ENCODE assay signal across 14 cellular contexts in the genomic region with DNA sequence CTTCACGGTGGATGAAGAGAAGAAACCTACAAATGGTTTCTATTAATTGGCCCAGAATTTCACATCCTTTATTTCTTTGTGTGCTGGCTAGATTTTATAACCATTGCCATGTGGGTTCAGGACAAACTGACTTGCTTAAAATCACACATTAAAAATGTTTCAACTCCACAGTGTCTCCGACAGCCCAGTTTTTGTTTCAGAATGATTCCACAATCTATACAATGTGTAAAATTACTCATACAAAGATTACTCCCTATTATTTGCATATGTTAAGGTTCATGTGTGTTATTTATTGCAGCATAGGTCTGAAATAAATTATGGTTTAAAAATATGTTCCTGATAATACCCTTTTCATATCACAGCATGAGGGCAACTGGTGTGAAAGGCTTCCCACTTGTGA. TPM values are rescaled to one million over a fixed set of nuclear protein-coding genes. Genes with fewer than 3 reads are reported as not detected.
DNase-seq lines count a peak whose midpoint lies in the region; ATAC-seq and TF ChIP-seq lines count a peak whose summit lies in the region.
"Had no signal": no experiment of that assay in that cellular context is flagged by ENCODE, and none has a peak within 500 bp of the region (broad histone marks: within the 10 kb centered on the region; RNA-seq: fewer than 3 reads in every experiment).

No MANE protein-coding gene starts in this region.

- H3K27me3 ChIP-seq in GM23338 (ENCODE audit: insufficient read depth): no peaks in the 10 kb centered on the region
- H3K27me3 ChIP-seq: BLaER1 treated with 17β-estradiol and CSF1 and Interleukin-3, amounts not matched to agents 10 nM and 100 nM; sigmoid colon had no signal

- no peaks in the 10 kb centered on the region for H3F3A ChIP-seq in GM23338 (replicated peaks; ENCODE audit: low read depth)

- no peaks in the 10 kb centered on the region for H3K4me1 ChIP-seq in GM23338 (ENCODE audit: insufficient read depth)

- intact Hi-C loops in lower leg skin (cut with DNase I; ENCODE audit: low total_unique reads): no loop called here

- no peak overlapping the region for H3K27ac Mint-ChIP-seq in GM23338

- WGBS in lower leg skin, 2 donors: 40 to 75% methylated on average over 2 of the region's 2 CpGs

- TF ChIP-seq CTCF in lower leg skin (IDR thresholded peaks at IDR 0.05): no peak
- TF ChIP-seq CTCF in GM23338 (conservative IDR thresholded peaks at IDR 0.05; ENCODE audit: low read depth in 2 of 2): no peak

- H3K27me3 Mint-ChIP-seq in GM23338 (ENCODE audit: insufficient read depth, low read depth, poor library complexity): peaks cover 3% of the 10 kb centered on the region

- H3K4me3 Mint-ChIP-seq in GM23338: no peak overlapping the region

- no peak for DNase-seq in hepatic stellate cell (ENCODE audit: low spot score)
- no peak for DNase-seq in lower leg skin (ENCODE audit: low spot score in 2 of 2)
- DNase-seq in NCI-H187 treated with DMSO at 0.1 percent for 48 hours (lab: John Stamatoyannopoulos, UW): no peak
- DNase-seq in GM23338 (ENCODE audit: low spot score): no peak
- DNase-seq: MM.1S, NCI-H2227 treated with DMSO at 0.1 percent for 48 hours, OCI-M1, sigmoid colon, substantia nigra had no signal

- H3K4me3 ChIP-seq in lower leg skin (ENCODE audit: low read depth, poor library complexity, severe bottlenecking): no peak overlapping the region
- H3K4me3 ChIP-seq in GM23338: no peak overlapping the region
- H3K4me3 ChIP-seq: BLaER1 treated with 17β-estradiol and CSF1 and Interleukin-3, amounts not matched to agents 10 nM and 100 nM; sigmoid colon had no signal

- H2AFZ ChIP-seq in GM23338: no peak overlapping the region

- H3K4me2 ChIP-seq in GM23338: no peak overlapping the region

- ATAC-seq in GM18873 (IDR thresholded peaks at IDR 0.05; ENCODE audit: low FRiP score, unreplicated experiment): peak; percentile 75
- peak; percentile 71 for ATAC-seq in GM21529 (IDR thresholded peaks at IDR 0.05; ENCODE audit: unreplicated experiment)
- ATAC-seq in HG03025 (IDR thresholded peaks at IDR 0.05; ENCODE audit: low FRiP score, unreplicated experiment): peak; percentile 52
- peak; percentile 78 for ATAC-seq in HG03558 (IDR thresholded peaks at IDR 0.05; ENCODE audit: extremely low read depth, unreplicated experiment)
- ATAC-seq in GM23338: no peak

- H4K20me1 ChIP-seq in GM23338 (replicated peaks; ENCODE audit: insufficient read depth): no peaks in the 10 kb centered on the region
- H4K20me1 ChIP-seq: BLaER1 treated with 17β-estradiol and CSF1 and Interleukin-3, amounts not matched to agents 10 nM and 100 nM had no signal

- H3K27ac ChIP-seq in GM23338 (ENCODE audit: low read depth): no peak overlapping the region
- H3K27ac ChIP-seq: BLaER1 treated with 17β-estradiol and CSF1 and Interleukin-3, amounts not matched to agents 10 nM and 100 nM had no signal

- no peaks in the 10 kb centered on the region for H3K79me2 ChIP-seq in GM23338 (replicated peaks; ENCODE audit: insufficient read depth)

- H3K9me2 ChIP-seq in GM23338 (ENCODE audit: insufficient read depth): no peaks in the 10 kb centered on the region

- H3K9me3 Mint-ChIP-seq in GM23338: no peaks in the 10 kb centered on the region

- H3K4me1 Mint-ChIP-seq in GM23338: no peaks in the 10 kb centered on the region

- no peaks in the 10 kb centered on the region for H3K36me3 ChIP-seq in GM23338 (ENCODE audit: insufficient read depth)
- H3K36me3 ChIP-seq: sigmoid colon had no signal

- no peak for TF ChIP-seq POLR2A in lower leg skin (IDR thresholded peaks at IDR 0.05)

- H3K36me3 Mint-ChIP-seq in GM23338 (ENCODE audit: low read depth): no peaks in the 10 kb centered on the region

TF ChIP-seq in GM23338, 12 proteins besides CTCF, POLR2A, EP300 and RAD21:
- TF ChIP-seq ZNF331 (CRISPR knock-in tag; IDR thresholded peaks at IDR 0.05; ENCODE audit: low read depth) (no peak), CREB1 (CRISPR knock-in tag; IDR thresholded peaks at IDR 0.05; ENCODE audit: low read depth) (no peak), ZNF114 (CRISPR knock-in tag; IDR thresholded peaks at IDR 0.05) (no peak), JUNB (IDR thresholded peaks at IDR 0.05; ENCODE audit: unreplicated experiment) (no peak), POLR2AphosphoS5 (IDR thresholded peaks at IDR 0.05; ENCODE audit: low read depth) (no peak)
- TF ChIP-seq, protein P1, sequence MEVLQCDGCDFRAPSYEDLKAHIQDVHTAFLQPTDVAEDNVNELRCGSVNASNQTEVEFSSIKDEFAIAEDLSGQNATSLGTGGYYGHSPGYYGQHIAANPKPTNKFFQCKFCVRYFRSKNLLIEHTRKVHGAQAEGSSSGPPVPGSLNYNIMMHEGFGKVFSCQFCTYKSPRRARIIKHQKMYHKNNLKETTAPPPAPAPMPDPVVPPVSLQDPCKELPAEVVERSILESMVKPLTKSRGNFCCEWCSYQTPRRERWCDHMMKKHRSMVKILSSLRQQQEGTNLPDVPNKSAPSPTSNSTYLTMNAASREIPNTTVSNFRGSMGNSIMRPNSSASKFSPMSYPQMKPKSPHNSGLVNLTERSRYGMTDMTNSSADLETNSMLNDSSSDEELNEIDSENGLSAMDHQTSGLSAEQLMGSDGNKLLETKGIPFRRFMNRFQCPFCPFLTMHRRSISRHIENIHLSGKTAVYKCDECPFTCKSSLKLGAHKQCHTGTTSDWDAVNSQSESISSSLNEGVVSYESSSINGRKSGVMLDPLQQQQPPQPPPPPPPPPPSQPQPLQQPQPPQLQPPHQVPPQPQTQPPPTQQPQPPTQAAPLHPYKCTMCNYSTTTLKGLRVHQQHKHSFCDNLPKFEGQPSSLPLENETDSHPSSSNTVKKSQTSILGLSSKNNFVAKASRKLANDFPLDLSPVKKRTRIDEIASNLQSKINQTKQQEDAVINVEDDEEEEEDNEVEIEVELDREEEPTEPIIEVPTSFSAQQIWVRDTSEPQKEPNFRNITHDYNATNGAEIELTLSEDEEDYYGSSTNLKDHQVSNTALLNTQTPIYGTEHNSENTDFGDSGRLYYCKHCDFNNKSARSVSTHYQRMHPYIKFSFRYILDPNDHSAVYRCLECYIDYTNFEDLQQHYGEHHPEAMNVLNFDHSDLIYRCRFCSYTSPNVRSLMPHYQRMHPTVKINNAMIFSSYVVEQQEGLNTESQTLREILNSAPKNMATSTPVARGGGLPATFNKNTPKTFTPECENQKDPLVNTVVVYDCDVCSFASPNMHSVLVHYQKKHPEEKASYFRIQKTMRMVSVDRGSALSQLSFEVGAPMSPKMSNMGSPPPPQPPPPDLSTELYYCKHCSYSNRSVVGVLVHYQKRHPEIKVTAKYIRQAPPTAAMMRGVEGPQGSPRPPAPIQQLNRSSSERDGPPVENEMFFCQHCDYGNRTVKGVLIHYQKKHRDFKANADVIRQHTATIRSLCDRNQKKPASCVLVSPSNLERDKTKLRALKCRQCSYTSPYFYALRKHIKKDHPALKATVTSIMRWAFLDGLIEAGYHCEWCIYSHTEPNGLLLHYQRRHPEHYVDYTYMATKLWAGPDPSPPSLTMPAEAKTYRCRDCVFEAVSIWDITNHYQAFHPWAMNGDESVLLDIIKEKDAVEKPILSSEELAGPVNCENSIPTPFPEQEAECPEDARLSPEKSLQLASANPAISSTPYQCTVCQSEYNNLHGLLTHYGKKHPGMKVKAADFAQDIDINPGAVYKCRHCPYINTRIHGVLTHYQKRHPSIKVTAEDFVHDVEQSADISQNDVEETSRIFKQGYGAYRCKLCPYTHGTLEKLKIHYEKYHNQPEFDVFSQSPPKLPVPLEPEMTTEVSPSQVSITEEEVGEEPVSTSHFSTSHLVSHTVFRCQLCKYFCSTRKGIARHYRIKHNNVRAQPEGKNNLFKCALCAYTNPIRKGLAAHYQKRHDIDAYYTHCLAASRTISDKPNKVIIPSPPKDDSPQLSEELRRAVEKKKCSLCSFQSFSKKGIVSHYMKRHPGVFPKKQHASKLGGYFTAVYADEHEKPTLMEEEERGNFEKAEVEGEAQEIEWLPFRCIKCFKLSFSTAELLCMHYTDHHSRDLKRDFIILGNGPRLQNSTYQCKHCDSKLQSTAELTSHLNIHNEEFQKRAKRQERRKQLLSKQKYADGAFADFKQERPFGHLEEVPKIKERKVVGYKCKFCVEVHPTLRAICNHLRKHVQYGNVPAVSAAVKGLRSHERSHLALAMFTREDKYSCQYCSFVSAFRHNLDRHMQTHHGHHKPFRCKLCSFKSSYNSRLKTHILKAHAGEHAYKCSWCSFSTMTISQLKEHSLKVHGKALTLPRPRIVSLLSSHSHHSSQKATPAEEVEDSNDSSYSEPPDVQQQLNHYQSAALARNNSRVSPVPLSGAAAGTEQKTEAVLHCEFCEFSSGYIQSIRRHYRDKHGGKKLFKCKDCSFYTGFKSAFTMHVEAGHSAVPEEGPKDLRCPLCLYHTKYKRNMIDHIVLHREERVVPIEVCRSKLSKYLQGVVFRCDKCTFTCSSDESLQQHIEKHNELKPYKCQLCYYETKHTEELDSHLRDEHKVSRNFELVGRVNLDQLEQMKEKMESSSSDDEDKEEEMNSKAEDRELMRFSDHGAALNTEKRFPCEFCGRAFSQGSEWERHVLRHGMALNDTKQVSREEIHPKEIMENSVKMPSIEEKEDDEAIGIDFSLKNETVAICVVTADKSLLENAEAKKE (CRISPR knock-in tag; IDR thresholded peaks at IDR 0.05): no peak

RNA-seq across cellular contexts. Expression of a gene that starts 20.6 kb away (rescaled TPM):
- total RNA-seq in lower leg skin: under 1 TPM; 0.27 to 0.84 (median 0.38) TPM
- total RNA-seq in GM23338 (2014; rRNA removed; shearing (Covaris generic)): 6.3 and 7.6 TPM in 2 replicates
- polyA plus RNA-seq in GM23338 (2016; fragmentation: Nextera tagmentation; extraction: Ambion mirVana): 0.21 and 0.42 TPM in 2 replicates
